26 cellular contexts compared by ENCODE assay signal in genomic region chr17:33696102-33696501, GRCh38.
"Had no signal": no experiment of that assay in that cellular context is flagged by ENCODE, and none has a peak within 500 bp of the region (broad histone marks: within the 10 kb centered on the region; RNA-seq: fewer than 3 reads in every experiment).

No MANE protein-coding gene starts in this region.

- H3K27ac ChIP-seq: brain microvascular endothelial cell, cardiac muscle cell, Peyer's patch, RWPE1, SJCRH30 had no signal

- H3K4me1 Mint-ChIP-seq: activated B cell treated with CpG ODN at 0.5 μM for 24 hours; activated CD4-positive, alpha-beta memory T cell treated with anti-CD3 and anti-CD28 coated beads, Interleukin-2, amount 10 ng/mL, durations not matched to agents 7 days and 5 days; activated CD4-positive, alpha-beta T cell treated with anti-CD3 and anti-CD28 coated beads, Interleukin-2, amount 10 ng/mL, durations not matched to agents 24 days and 14 days; activated naive CD4-positive, alpha-beta T cell treated with anti-CD3 and anti-CD28 coated beads, Interleukin-2, amount 10 ng/mL, durations not matched to agents 7 days and 5 days; activated naive CD8-positive, alpha-beta T cell treated with anti-CD3 and anti-CD28 coated beads for 36 hours; activated T-helper 17 cell treated with anti-CD3 and anti-CD28 coated beads, Interleukin-2, amount 50 U/mL, for 72 hours had no signal

- H3K36me3 ChIP-seq: brain microvascular endothelial cell, cardiac muscle cell, Peyer's patch, SJCRH30 had no signal

- H3K9me3 ChIP-seq: Peyer's patch, SJCRH30 had no signal

- DNase-seq: activated B cell treated with CpG ODN at 0.5 μM for 24 hours; activated CD4-positive, alpha-beta memory T cell treated with anti-CD3 and anti-CD28 coated beads, Interleukin-2, amount 10 ng/mL, durations not matched to agents 7 days and 5 days; activated CD4-positive, alpha-beta T cell treated with anti-CD3 and anti-CD28 coated beads for 1 hour; activated CD4-positive, alpha-beta T cell treated with anti-CD3 and anti-CD28 coated beads, Interleukin-2, amount 10 ng/mL, durations not matched to agents 24 days and 14 days; activated gamma-delta T cell treated with Interleukin-2 at 50 U/mL for 16 hours; activated naive CD4-positive, alpha-beta T cell treated with anti-CD3 and anti-CD28 coated beads, Interleukin-2, amount 10 ng/mL, durations not matched to agents 7 days and 5 days; activated naive CD8-positive, alpha-beta T cell treated with anti-CD3 and anti-CD28 coated beads for 36 hours; activated T-cell treated with anti-CD3 and anti-CD28 coated beads for 4 hours; activated T-cell treated with anti-CD3 and anti-CD28 coated beads, Interleukin-2, amount 50 U/mL, for 48 hours; brain microvascular endothelial cell; MM.1S; NCI-H1105; NCI-H1436; NCI-H1694 treated with DMSO at 0.1 percent for 48 hours; NCI-H2029 treated with DMSO at 0.1 percent for 48 hours; NCI-H345; NCI-H510A; NCI-H526 treated with DMSO at 0.1 percent for 48 hours; NK-92 treated with Interleukin-12 subunit alpha and Interleukin-12 subunit beta, amount 100 ng/mL, for 24 hours; Peyer's patch; Right ventricle myocardium superior; SJCRH30 had no signal

- H3K4me3 Mint-ChIP-seq: activated B cell treated with CpG ODN at 0.5 μM for 24 hours; activated CD4-positive, alpha-beta memory T cell treated with anti-CD3 and anti-CD28 coated beads, Interleukin-2, amount 10 ng/mL, durations not matched to agents 7 days and 5 days; activated CD4-positive, alpha-beta T cell treated with anti-CD3 and anti-CD28 coated beads, Interleukin-2, amount 10 ng/mL, durations not matched to agents 24 days and 14 days; activated naive CD4-positive, alpha-beta T cell treated with anti-CD3 and anti-CD28 coated beads, Interleukin-2, amount 10 ng/mL, durations not matched to agents 7 days and 5 days; activated naive CD8-positive, alpha-beta T cell treated with anti-CD3 and anti-CD28 coated beads for 36 hours; activated T-helper 17 cell treated with anti-CD3 and anti-CD28 coated beads, Interleukin-2, amount 50 U/mL, for 72 hours; T-helper 1 cell treated with Interleukin-12 subunit alpha and Interleukin-12 subunit beta and Interleukin-4 antibody, amounts not matched to agents 30 μg/mL and 1 μg/mL, for 36 hours had no signal

- H3K27me3 Mint-ChIP-seq: activated CD4-positive, alpha-beta T cell treated with anti-CD3 and anti-CD28 coated beads, Interleukin-2, amount 10 ng/mL, durations not matched to agents 24 days and 14 days had no signal

- H3K36me3 Mint-ChIP-seq: activated naive CD4-positive, alpha-beta T cell treated with anti-CD3 and anti-CD28 coated beads, Interleukin-2, amount 10 ng/mL, durations not matched to agents 7 days and 5 days; activated naive CD8-positive, alpha-beta T cell treated with anti-CD3 and anti-CD28 coated beads for 36 hours had no signal

- H3K4me1 ChIP-seq: Peyer's patch, SJCRH30 had no signal

- H3K27ac Mint-ChIP-seq: activated B cell treated with CpG ODN at 0.5 μM for 24 hours; activated CD4-positive, alpha-beta memory T cell treated with anti-CD3 and anti-CD28 coated beads, Interleukin-2, amount 10 ng/mL, durations not matched to agents 7 days and 5 days; activated CD4-positive, alpha-beta T cell treated with anti-CD3 and anti-CD28 coated beads, Interleukin-2, amount 10 ng/mL, durations not matched to agents 24 days and 14 days; activated naive CD4-positive, alpha-beta T cell treated with anti-CD3 and anti-CD28 coated beads, Interleukin-2, amount 10 ng/mL, durations not matched to agents 7 days and 5 days; activated naive CD8-positive, alpha-beta T cell treated with anti-CD3 and anti-CD28 coated beads for 36 hours; activated T-helper 17 cell treated with anti-CD3 and anti-CD28 coated beads, Interleukin-2, amount 50 U/mL, for 72 hours; T-helper 1 cell treated with Interleukin-12 subunit alpha and Interleukin-12 subunit beta and Interleukin-4 antibody, amounts not matched to agents 30 μg/mL and 1 μg/mL, for 36 hours had no signal

- ATAC-seq: activated T-helper 17 cell treated with anti-CD3 and anti-CD28 coated beads, Interleukin-2, amount 50 U/mL, for 72 hours had no signal

- H3K4me3 ChIP-seq: cardiac muscle cell, Peyer's patch, SJCRH30 had no signal

- H3K9me3 Mint-ChIP-seq: activated B cell treated with CpG ODN at 0.5 μM for 24 hours; activated CD4-positive, alpha-beta memory T cell treated with anti-CD3 and anti-CD28 coated beads, Interleukin-2, amount 10 ng/mL, durations not matched to agents 7 days and 5 days; activated CD4-positive, alpha-beta T cell treated with anti-CD3 and anti-CD28 coated beads, Interleukin-2, amount 10 ng/mL, durations not matched to agents 24 days and 14 days; activated naive CD4-positive, alpha-beta T cell treated with anti-CD3 and anti-CD28 coated beads, Interleukin-2, amount 10 ng/mL, durations not matched to agents 7 days and 5 days; activated naive CD8-positive, alpha-beta T cell treated with anti-CD3 and anti-CD28 coated beads for 36 hours; activated T-helper 17 cell treated with anti-CD3 and anti-CD28 coated beads, Interleukin-2, amount 50 U/mL, for 72 hours; T-helper 1 cell treated with Interleukin-12 subunit alpha and Interleukin-12 subunit beta and Interleukin-4 antibody, amounts not matched to agents 30 μg/mL and 1 μg/mL, for 36 hours had no signal

- H3K27me3 ChIP-seq: brain microvascular endothelial cell, Peyer's patch had no signal
